26 cellular contexts compared by ENCODE assay signal in genomic region chr7:157849726-157850125, GRCh38.
"Had no signal": no experiment of that assay in that cellular context is flagged by ENCODE, and none has a peak within 500 bp of the region (broad histone marks: within the 10 kb centered on the region; RNA-seq: fewer than 3 reads in every experiment).

No MANE protein-coding gene starts in this region.

- H3K4me3 Mint-ChIP-seq: activated B cell treated with CpG ODN at 0.5 μM for 24 hours; activated CD4-positive, alpha-beta memory T cell treated with anti-CD3 and anti-CD28 coated beads, Interleukin-2, amount 10 ng/mL, durations not matched to agents 7 days and 5 days; activated naive CD8-positive, alpha-beta T cell treated with anti-CD3 and anti-CD28 coated beads for 36 hours; activated naive CD8-positive, alpha-beta T cell treated with anti-CD3 and anti-CD28 coated beads, Interleukin-2, amount 50 U/mL, for 24 hours; activated T-cell treated with anti-CD3 and anti-CD28 coated beads, Interleukin-2, amount 50 U/mL, for 24 hours; activated T-cell treated with anti-CD3 and anti-CD28 coated beads, Interleukin-2, amount 50 U/mL, for 72 hours; effector memory CD8-positive, alpha-beta T cell had no signal

- H3K27ac Mint-ChIP-seq: activated B cell treated with CpG ODN at 0.5 μM for 24 hours; activated CD4-positive, alpha-beta memory T cell treated with anti-CD3 and anti-CD28 coated beads, Interleukin-2, amount 10 ng/mL, durations not matched to agents 7 days and 5 days; activated naive CD8-positive, alpha-beta T cell treated with anti-CD3 and anti-CD28 coated beads for 36 hours; activated naive CD8-positive, alpha-beta T cell treated with anti-CD3 and anti-CD28 coated beads, Interleukin-2, amount 50 U/mL, for 24 hours; activated T-cell treated with anti-CD3 and anti-CD28 coated beads, Interleukin-2, amount 50 U/mL, for 72 hours; effector memory CD8-positive, alpha-beta T cell had no signal

- H3K4me3 ChIP-seq: adrenal gland, body of pancreas had no signal

- H3K36me3 ChIP-seq: adrenal gland, WERI-Rb-1 had no signal

- H3K4me1 ChIP-seq: adrenal gland, body of pancreas had no signal

- H3K9me3 ChIP-seq: adrenal gland, body of pancreas had no signal

- H3K36me3 Mint-ChIP-seq: activated naive CD8-positive, alpha-beta T cell treated with anti-CD3 and anti-CD28 coated beads for 36 hours had no signal

- H3K9me3 Mint-ChIP-seq: activated B cell treated with CpG ODN at 0.5 μM for 24 hours; activated CD4-positive, alpha-beta memory T cell treated with anti-CD3 and anti-CD28 coated beads, Interleukin-2, amount 10 ng/mL, durations not matched to agents 7 days and 5 days; activated naive CD8-positive, alpha-beta T cell treated with anti-CD3 and anti-CD28 coated beads for 36 hours; activated naive CD8-positive, alpha-beta T cell treated with anti-CD3 and anti-CD28 coated beads, Interleukin-2, amount 50 U/mL, for 24 hours; activated T-cell treated with anti-CD3 and anti-CD28 coated beads, Interleukin-2, amount 50 U/mL, for 24 hours; activated T-cell treated with anti-CD3 and anti-CD28 coated beads, Interleukin-2, amount 50 U/mL, for 72 hours; effector memory CD8-positive, alpha-beta T cell had no signal

- H3K27me3 Mint-ChIP-seq: activated B cell treated with CpG ODN at 0.5 μM for 24 hours; activated CD4-positive, alpha-beta memory T cell treated with anti-CD3 and anti-CD28 coated beads, Interleukin-2, amount 10 ng/mL, durations not matched to agents 7 days and 5 days; activated naive CD8-positive, alpha-beta T cell treated with anti-CD3 and anti-CD28 coated beads for 36 hours; activated T-cell treated with anti-CD3 and anti-CD28 coated beads, Interleukin-2, amount 50 U/mL, for 24 hours had no signal

- ATAC-seq: activated CD4-positive, CD25-positive, alpha-beta regulatory T cell treated with anti-CD3 and anti-CD28 coated beads, Interleukin-2, amount 50 U/mL, for 24 hours; activated naive CD8-positive, alpha-beta T cell treated with anti-CD3 and anti-CD28 coated beads, Interleukin-2, amount 50 U/mL, for 24 hours; activated T-cell treated with anti-CD3 and anti-CD28 coated beads, Interleukin-2, amount 50 U/mL, for 72 hours; body of pancreas; effector memory CD8-positive, alpha-beta T cell had no signal

- DNase-seq: activated B cell treated with CpG ODN at 0.5 μM for 24 hours; activated CD4-positive, alpha-beta memory T cell treated with anti-CD3 and anti-CD28 coated beads, Interleukin-2, amount 10 ng/mL, durations not matched to agents 7 days and 5 days; activated CD4-positive, alpha-beta T cell treated with anti-CD3 and anti-CD28 coated beads for 48 hours; activated CD8-positive, alpha-beta memory T cell treated with anti-CD3 and anti-CD28 coated beads, Interleukin-2, amount 50 U/mL, for 48 hours; activated gamma-delta T cell; activated naive CD4-positive, alpha-beta T cell; activated naive CD4-positive, alpha-beta T cell treated with anti-CD3 and anti-CD28 coated beads, Interleukin-2, amount 50 U/mL, for 16 hours; activated naive CD8-positive, alpha-beta T cell treated with anti-CD3 and anti-CD28 coated beads for 36 hours; activated naive CD8-positive, alpha-beta T cell treated with anti-CD3 and anti-CD28 coated beads, Interleukin-2, amount 50 U/mL, for 24 hours; activated T-cell treated with anti-CD3 and anti-CD28 coated beads for 4 hours; activated T-cell treated with anti-CD3 and anti-CD28 coated beads, Interleukin-2, amount 50 U/mL, for 24 hours; activated T-cell treated with anti-CD3 and anti-CD28 coated beads, Interleukin-2, amount 50 U/mL, for 72 hours; adrenal gland; amygdala; body of pancreas; caudate nucleus; cortex of kidney; dermis blood vessel endothelial cell; effector CD4-positive, alpha-beta T cell; effector memory CD8-positive, alpha-beta T cell; foreskin fibroblast; head of caudate nucleus; T1000; WERI-Rb-1 had no signal

- H3K27ac ChIP-seq: adrenal gland, body of pancreas, epithelial cell of prostate, WERI-Rb-1 had no signal

- H3K27me3 ChIP-seq: adrenal gland, body of pancreas had no signal
